28 cellular contexts compared by ENCODE assay signal in the genomic region with DNA sequence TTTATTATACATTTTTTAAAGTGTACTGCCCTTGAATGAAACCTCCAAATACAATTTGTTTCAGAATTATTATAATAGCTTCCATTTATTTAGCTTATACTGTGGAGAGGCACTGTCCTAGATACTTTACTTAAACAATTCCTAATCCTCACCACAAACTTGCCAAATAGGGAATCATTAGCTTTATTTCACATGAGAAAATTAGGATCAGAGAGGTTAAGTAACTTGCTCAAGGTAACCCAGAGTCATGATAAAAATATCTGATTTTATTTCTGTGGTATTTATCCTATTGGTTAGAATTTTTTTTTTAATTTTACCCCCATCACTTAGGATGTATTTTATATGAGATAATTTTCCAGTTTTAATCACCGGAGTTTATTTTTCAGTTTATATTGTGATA.
A peak's percentile ranks its signal among the peaks of the same experiment; 100 is the strongest.
DNase-seq lines count a peak whose midpoint lies in the region; ATAC-seq, FAIRE-seq and TF ChIP-seq lines count a peak whose summit lies in the region.
"Had no signal": no experiment of that assay in that cellular context is flagged by ENCODE, and none has a peak within 500 bp of the region (broad histone marks: within the 10 kb centered on the region; RNA-seq: fewer than 3 reads in every experiment).

No MANE protein-coding gene starts in this region.

- peaks cover 14% of the 10 kb centered on the region; the same call in 2 of the 3 replicates for H3K79me2 ChIP-seq in K562 (ENCODE audit: control insufficient read depth, insufficient read depth, low read length)

- H3K9ac ChIP-seq in K562 (ENCODE audit: insufficient read depth in 1 of 2, low read depth in 2 of 2, low read length in 2 of 2), result no peak overlapping the region
- H3K9ac ChIP-seq: BLaER1; BLaER1 treated with 17β-estradiol and CSF1 and Interleukin-3, amounts not matched to agents 10 nM and 100 nM had no signal

- TF ChIP-seq CTCF in K562 (IDR thresholded peaks at IDR 0.05 in 2 of 3, conservative IDR thresholded peaks at IDR 0.05 in 1 of 3; ENCODE audit: insufficient read depth in 2 of 3, low read depth in 1 of 3, low read length in 3 of 3), result no peak

- no TSS peak for BruUV-seq in K562 (replicated peaks; lab: Mats Ljungman, UMichigan)

- no peak overlapping the region for H3K4me3 ChIP-seq in K562
- H3K4me3 ChIP-seq: A549; BLaER1; BLaER1 treated with 17β-estradiol and CSF1 and Interleukin-3, amounts not matched to agents 10 nM and 100 nM had no signal

- in situ Hi-C loops in K562 (cut with MboI), result no loop called here

- no peaks in the 10 kb centered on the region for H3K9me1 ChIP-seq in K562 (ENCODE audit: control insufficient read depth, insufficient read depth, low read length)

- no peaks in the 10 kb centered on the region for H3K9me3 ChIP-seq in K562 (replicated peaks; ENCODE audit: control insufficient read depth, insufficient read depth, low read depth, low read length)
- H3K9me3 ChIP-seq: A549; BE2C; BLaER1; BLaER1 treated with 17β-estradiol and CSF1 and Interleukin-3, amounts not matched to agents 10 nM and 100 nM; Caco-2 had no signal

- TF ChIP-seq POLR2A in K562 (conservative IDR thresholded peaks at IDR 0.05), result no peak

- POLR2A ChIA-PET in K562 (lab: Yijun Ruan, JAX), result interaction anchor here (0.9 kb wide), 1 partner anchor 746 kb away, joined by 3 read pairs; a partner anchor contains a TSS

- FAIRE-seq in K562 (lab: Jason Lieb, UNC), result no peak
- FAIRE-seq: A549, D721Med had no signal

- intact Hi-C loops in K562 (cut with micrococcal nuclease), result no loop called here

- no peak for TF ChIP-seq EP300 in K562 (IDR thresholded peaks at IDR 0.05; ENCODE audit: low read length)

- H3K27me3 ChIP-seq in K562 (ENCODE audit: control insufficient read depth in 2 of 2, insufficient read depth in 2 of 2, low read length in 2 of 2), result no peaks in the 10 kb centered on the region
- H3K27me3 ChIP-seq: BLaER1; BLaER1 treated with 17β-estradiol and CSF1 and Interleukin-3, amounts not matched to agents 10 nM and 100 nM had no signal

- peaks cover 0 to 27% of the 10 kb centered on the region in 2 experiments; a peak in 4 of 5 replicates for H3K4me1 ChIP-seq in K562 (replicated peaks in 1 of 2; ENCODE audit: control insufficient read depth in 2 of 2, insufficient read depth in 2 of 2, low read length in 2 of 2)
- H3K4me1 ChIP-seq: A549, BE2C, Caco-2 had no signal

- no peak for DNase-seq in K562 (ENCODE audit: extremely low read depth in 1 of 4, low spot score in 3 of 4)
- DNase-seq: 8988T; ACHN; AML-193; BE2C; C1 segment of cervical spinal cord; Caco-2; Calu3; CD4-positive, alpha-beta memory T cell; CD4-positive, alpha-beta T cell; CD4-positive, CD25-positive, alpha-beta regulatory T cell; CD8-positive, alpha-beta memory T cell; CD8-positive, alpha-beta T cell; COR-L47; DMS 273 treated with DMSO at 0.1 percent for 48 hours; DMS153; DMS53; DMS79; DMS79 treated with DMSO at 0.1 percent for 48 hours; DND-41; EL had no signal

- CTCF ChIA-PET in K562 (lab: Yijun Ruan, JAX; ENCODE audit: low intra/inter-chr PET ratio), result no interaction called here

- no peaks in the 10 kb centered on the region for H3K36me3 ChIP-seq in K562 (ENCODE audit: control insufficient read depth, insufficient read depth, low read length)
- H3K36me3 ChIP-seq: BE2C; BLaER1; BLaER1 treated with 17β-estradiol and CSF1 and Interleukin-3, amounts not matched to agents 10 nM and 100 nM had no signal

- H3K27ac ChIP-seq in K562 (ENCODE audit: extremely low read depth, low read depth, low read length), result no peak overlapping the region
- H3K27ac ChIP-seq: 22Rv1, A549, BLaER1, C4-2B had no signal

- no peak overlapping the region for H3K4me2 ChIP-seq in K562 (ENCODE audit: insufficient read depth, low read length)
- H3K4me2 ChIP-seq: A549; BLaER1; BLaER1 treated with 17β-estradiol and CSF1 and Interleukin-3, amounts not matched to agents 10 nM and 100 nM had no signal

- ATAC-seq in K562 (no peak), HG03521 (IDR thresholded peaks at IDR 0.05; ENCODE audit: unreplicated experiment) (no peak)
- ATAC-seq: A549; CD8-positive, alpha-beta T cell had no signal

- TF ChIP-seq RAD21 in K562 (CRISPR knock-in tag; conservative IDR thresholded peaks at IDR 0.05 in 1 of 2, IDR thresholded peaks at IDR 0.05 in 1 of 2), result no peak

- H2AFZ ChIP-seq in K562 (ENCODE audit: low read depth, low read length), result peak overlapping the region; percentile 60; the same call in 1 of the 2 replicates

- no peaks in the 10 kb centered on the region for H4K20me1 ChIP-seq in K562 (replicated peaks; ENCODE audit: control insufficient read depth, insufficient read depth, low read length)
- H4K20me1 ChIP-seq: BLaER1; BLaER1 treated with 17β-estradiol and CSF1 and Interleukin-3, amounts not matched to agents 10 nM and 100 nM had no signal

- 19% methylated on average over 1 of the region's 1 CpG for WGBS in K562 (ENCODE audit: insufficient coverage, low coverage, missing lambda C conversion rate)

TF ChIP-seq in K562, 482 proteins besides CTCF, POLR2A, EP300 and RAD21 (continues in another document):
- TF ChIP-seq MYNN (IDR thresholded peaks at IDR 0.05) (no peak), MYNN (CRISPR knock-in tag; IDR thresholded peaks at IDR 0.05) (no peak), TEAD1 (CRISPR knock-in tag; IDR thresholded peaks at IDR 0.05) (no peak), PTRF (tag; IDR thresholded peaks at IDR 0.05) (no peak), STAG1 (CRISPR knock-in tag; IDR thresholded peaks at IDR 0.05; ENCODE audit: borderline replicate concordance) (no peak), GATA2 (CRISPR knock-in tag; IDR thresholded peaks at IDR 0.05) (no peak), SP2 (IDR thresholded peaks at IDR 0.05; ENCODE audit: extremely low read depth, low read depth, low read length, poor library complexity, severe bottlenecking) (no peak), KDM2B (CRISPR knock-in tag; IDR thresholded peaks at IDR 0.05) (no peak), CCAR2 (IDR thresholded peaks at IDR 0.05; ENCODE audit: low read depth, low read length) (no peak), ZNF282 (CRISPR knock-in tag; IDR thresholded peaks at IDR 0.05) (no peak)
- TF ChIP-seq, protein P1, sequence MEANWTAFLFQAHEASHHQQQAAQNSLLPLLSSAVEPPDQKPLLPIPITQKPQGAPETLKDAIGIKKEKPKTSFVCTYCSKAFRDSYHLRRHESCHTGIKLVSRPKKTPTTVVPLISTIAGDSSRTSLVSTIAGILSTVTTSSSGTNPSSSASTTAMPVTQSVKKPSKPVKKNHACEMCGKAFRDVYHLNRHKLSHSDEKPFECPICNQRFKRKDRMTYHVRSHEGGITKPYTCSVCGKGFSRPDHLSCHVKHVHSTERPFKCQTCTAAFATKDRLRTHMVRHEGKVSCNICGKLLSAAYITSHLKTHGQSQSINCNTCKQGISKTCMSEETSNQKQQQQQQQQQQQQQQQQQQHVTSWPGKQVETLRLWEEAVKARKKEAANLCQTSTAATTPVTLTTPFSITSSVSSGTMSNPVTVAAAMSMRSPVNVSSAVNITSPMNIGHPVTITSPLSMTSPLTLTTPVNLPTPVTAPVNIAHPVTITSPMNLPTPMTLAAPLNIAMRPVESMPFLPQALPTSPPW (CRISPR knock-in tag; IDR thresholded peaks at IDR 0.05), result no peak
- TF ChIP-seq, protein P2, sequence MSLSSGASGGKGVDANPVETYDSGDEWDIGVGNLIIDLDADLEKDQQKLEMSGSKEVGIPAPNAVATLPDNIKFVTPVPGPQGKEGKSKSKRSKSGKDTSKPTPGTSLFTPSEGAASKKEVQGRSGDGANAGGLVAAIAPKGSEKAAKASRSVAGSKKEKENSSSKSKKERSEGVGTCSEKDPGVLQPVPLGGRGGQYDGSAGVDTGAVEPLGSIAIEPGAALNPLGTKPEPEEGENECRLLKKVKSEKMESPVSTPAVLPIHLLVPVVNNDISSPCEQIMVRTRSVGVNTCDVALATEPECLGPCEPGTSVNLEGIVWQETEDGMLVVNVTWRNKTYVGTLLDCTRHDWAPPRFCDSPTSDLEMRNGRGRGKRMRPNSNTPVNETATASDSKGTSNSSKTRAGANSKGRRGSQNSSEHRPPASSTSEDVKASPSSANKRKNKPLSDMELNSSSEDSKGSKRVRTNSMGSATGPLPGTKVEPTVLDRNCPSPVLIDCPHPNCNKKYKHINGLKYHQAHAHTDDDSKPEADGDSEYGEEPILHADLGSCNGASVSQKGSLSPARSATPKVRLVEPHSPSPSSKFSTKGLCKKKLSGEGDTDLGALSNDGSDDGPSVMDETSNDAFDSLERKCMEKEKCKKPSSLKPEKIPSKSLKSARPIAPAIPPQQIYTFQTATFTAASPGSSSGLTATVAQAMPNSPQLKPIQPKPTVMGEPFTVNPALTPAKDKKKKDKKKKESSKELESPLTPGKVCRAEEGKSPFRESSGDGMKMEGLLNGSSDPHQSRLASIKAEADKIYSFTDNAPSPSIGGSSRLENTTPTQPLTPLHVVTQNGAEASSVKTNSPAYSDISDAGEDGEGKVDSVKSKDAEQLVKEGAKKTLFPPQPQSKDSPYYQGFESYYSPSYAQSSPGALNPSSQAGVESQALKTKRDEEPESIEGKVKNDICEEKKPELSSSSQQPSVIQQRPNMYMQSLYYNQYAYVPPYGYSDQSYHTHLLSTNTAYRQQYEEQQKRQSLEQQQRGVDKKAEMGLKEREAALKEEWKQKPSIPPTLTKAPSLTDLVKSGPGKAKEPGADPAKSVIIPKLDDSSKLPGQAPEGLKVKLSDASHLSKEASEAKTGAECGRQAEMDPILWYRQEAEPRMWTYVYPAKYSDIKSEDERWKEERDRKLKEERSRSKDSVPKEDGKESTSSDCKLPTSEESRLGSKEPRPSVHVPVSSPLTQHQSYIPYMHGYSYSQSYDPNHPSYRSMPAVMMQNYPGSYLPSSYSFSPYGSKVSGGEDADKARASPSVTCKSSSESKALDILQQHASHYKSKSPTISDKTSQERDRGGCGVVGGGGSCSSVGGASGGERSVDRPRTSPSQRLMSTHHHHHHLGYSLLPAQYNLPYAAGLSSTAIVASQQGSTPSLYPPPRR (CRISPR knock-in tag; IDR thresholded peaks at IDR 0.05; ENCODE audit: borderline replicate concordance), result no peak
- TF ChIP-seq, protein P3, sequence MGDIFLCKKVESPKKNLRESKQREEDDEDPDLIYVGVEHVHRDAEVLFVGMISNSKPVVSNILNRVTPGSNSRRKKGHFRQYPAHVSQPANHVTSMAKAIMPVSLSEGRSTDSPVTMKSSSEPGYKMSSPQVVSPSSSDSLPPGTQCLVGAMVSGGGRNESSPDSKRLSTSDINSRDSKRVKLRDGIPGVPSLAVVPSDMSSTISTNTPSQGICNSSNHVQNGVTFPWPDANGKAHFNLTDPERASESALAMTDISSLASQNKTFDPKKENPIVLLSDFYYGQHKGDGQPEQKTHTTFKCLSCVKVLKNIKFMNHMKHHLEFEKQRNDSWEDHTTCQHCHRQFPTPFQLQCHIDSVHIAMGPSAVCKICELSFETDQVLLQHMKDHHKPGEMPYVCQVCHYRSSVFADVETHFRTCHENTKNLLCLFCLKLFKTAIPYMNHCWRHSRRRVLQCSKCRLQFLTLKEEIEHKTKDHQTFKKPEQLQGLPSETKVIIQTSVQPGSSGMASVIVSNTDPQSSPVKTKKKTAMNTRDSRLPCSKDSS (IDR thresholded peaks at IDR 0.05; ENCODE audit: low read depth, partially characterized antibody), result no peak
